Comparison of ENCODE assay signal across 16 cellular contexts in the genomic region with DNA sequence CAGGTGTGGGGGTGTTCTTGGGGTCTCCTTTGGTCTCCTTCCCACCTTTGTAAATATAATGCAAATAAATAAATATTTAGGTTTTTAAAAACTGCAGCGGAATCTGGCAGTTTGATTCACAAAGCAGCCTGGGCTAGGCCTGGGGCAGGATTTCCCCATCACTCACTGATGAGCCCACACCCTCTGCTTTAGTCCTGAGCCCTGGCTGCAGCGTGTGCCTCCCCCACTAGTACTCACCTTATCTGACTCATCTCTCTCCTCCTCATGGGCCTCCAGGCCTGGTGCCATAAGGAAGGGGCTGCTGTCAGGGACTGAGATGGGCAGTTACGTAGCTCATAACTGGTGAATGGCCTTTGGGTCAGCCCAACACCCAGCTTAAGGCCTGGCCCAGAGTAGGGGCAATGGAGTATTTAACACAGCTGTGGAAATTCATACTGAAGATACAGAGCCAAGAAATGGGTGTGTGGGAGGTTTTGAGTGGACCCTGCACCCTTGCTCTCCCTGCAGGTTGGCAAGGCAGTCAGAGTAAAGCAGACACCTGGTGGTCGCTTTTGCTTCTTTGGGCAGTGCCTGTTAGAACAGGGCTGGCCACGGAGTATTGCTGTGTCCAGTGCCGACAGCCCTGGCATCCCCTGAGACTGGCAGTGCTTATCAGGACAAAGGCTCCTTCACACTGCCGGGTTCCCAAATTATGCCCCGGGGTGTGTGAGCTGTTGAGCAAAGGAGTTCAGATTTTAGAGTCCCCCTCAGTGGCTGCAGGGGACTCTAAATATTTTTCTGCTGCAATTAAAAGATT. TPM values are rescaled to one million over a fixed set of nuclear protein-coding genes. Genes with fewer than 3 reads are reported as not detected.
DNase-seq lines count a peak whose midpoint lies in the region; ATAC-seq and TF ChIP-seq lines count a peak whose summit lies in the region.
"Had no signal": no experiment of that assay in that cellular context is flagged by ENCODE, and none has a peak within 500 bp of the region (broad histone marks: within the 10 kb centered on the region; RNA-seq: fewer than 3 reads in every experiment).

No MANE protein-coding gene starts in this region.

- ATAC-seq in HG02973 (IDR thresholded peaks at IDR 0.05; ENCODE audit: unreplicated experiment) (peak; percentile 51), GM18907 (IDR thresholded peaks at IDR 0.05; ENCODE audit: unreplicated experiment) (no peak), left lung (no peak)

- DNase-seq in Daoy (ENCODE audit: low read depth) (peak; percentile 43), RPMI7951 (ENCODE audit: low read depth) (peak; percentile 50), fibroblast of mammary gland (ENCODE audit: low read depth) (peak; percentile 22), 8988T (no peak), left lung (no peak)
- DNase-seq in effector CD8-positive, alpha-beta T cell (lab: John Stamatoyannopoulos, UW) = no peak
- DNase-seq: activated CD4-positive, alpha-beta T cell treated with anti-CD3 and anti-CD28 coated beads, Interleukin-2, amount 50 U/mL, for 4 hours; aorta; islet precursor cell; NCI-H1092 treated with DMSO at 0.1 percent for 48 hours; NCI-H2107 had no signal

- TF ChIP-seq CTCF in fibroblast of mammary gland (conservative IDR thresholded peaks at IDR 0.05; ENCODE audit: control insufficient read depth, insufficient read depth, low read depth, low read length) (no peak), left lung (IDR thresholded peaks at IDR 0.05) (no peak)

- no peaks in the 10 kb centered on the region for H3K9me3 ChIP-seq in left lung
- H3K9me3 ChIP-seq: right atrium auricular region, SJSA1 had no signal

- H3K4me1 ChIP-seq in left lung = no peaks in the 10 kb centered on the region
- H3K4me1 ChIP-seq: right atrium auricular region had no signal

- H3K36me3 ChIP-seq in left lung = no peaks in the 10 kb centered on the region
- H3K36me3 ChIP-seq: right atrium auricular region had no signal

- H3K27me3 ChIP-seq in left lung = no peaks in the 10 kb centered on the region
- H3K27me3 ChIP-seq: right atrium auricular region, SJSA1 had no signal

- H3K4me3 ChIP-seq in fibroblast of mammary gland (ENCODE audit: control insufficient read depth, low read depth, low read length) (no peak overlapping the region), left lung (no peak overlapping the region)
- H3K4me3 ChIP-seq: GM23248, right atrium auricular region, SJSA1 had no signal

- intact Hi-C loops in left lung (cut with DNase I) = no loop called here

- no peak overlapping the region for H3K27ac ChIP-seq in left lung
- H3K27ac ChIP-seq: GM23248, right atrium auricular region, SJSA1 had no signal

RNA-seq across cellular contexts. Expression of a gene that starts 39.7 kb away (rescaled TPM):
- 2.4 and 8.9 TPM in 2 replicates for total RNA-seq in Daoy (2014; rRNA removed; shearing (Covaris generic))
- 9.4 TPM in 2 replicates for total RNA-seq in RPMI7951 (2014; rRNA removed; shearing (Covaris generic))
- total RNA-seq in left lung = 1 to 10 TPM; 2.3 to 5.1 TPM

Comparison
In these comparisons a context has a peak if more than half of its experiments do, and no peak if none do; other contexts are left out.
1. DNase-seq: peak in Daoy (single experiment), RPMI7951 (single experiment) and fibroblast of mammary gland (single experiment); none in effector CD8-positive, alpha-beta T cell (single experiment), 8988T (single experiment) and left lung (0 of 2).